23 cellular contexts compared by ENCODE assay signal in genomic region chr21:30580132-30580531, GRCh38. TPM values are rescaled to one million over a fixed set of nuclear protein-coding genes. Genes with fewer than 3 reads are reported as not detected.
"Had no signal": no experiment of that assay in that cellular context is flagged by ENCODE, and none has a peak within 500 bp of the region (broad histone marks: within the 10 kb centered on the region; RNA-seq: fewer than 3 reads in every experiment).

No MANE protein-coding gene starts in this region.

- DNase-seq: activated CD4-positive, alpha-beta T cell treated with anti-CD3 and anti-CD28 coated beads for 48 hours; activated CD4-positive, alpha-beta T cell treated with anti-CD3 and anti-CD28 coated beads, Interleukin-2, amount 50 U/mL, for 4 hours; activated CD4-positive, CD25-positive, alpha-beta regulatory T cell treated with anti-CD3 and anti-CD28 coated beads, Interleukin-2, amount 50 U/mL, for 72 hours; activated CD8-positive, alpha-beta memory T cell treated with anti-CD3 and anti-CD28 coated beads, Interleukin-2, amount 50 U/mL, for 48 hours; activated CD8-positive, alpha-beta T cell treated with anti-CD3 and anti-CD28 coated beads, Interleukin-2, amount 10 ng/mL, durations not matched to agents 7 days and 5 days; activated effector memory CD4-positive, alpha-beta T cell treated with Interleukin-2 at 50 U/mL for 16 hours; activated naive CD4-positive, alpha-beta T cell; activated T-cell treated with anti-CD3 and anti-CD28 coated beads, Interleukin-2, amount 50 U/mL, for 1 hour; aorta; Kasumi-1; KBM-7; NCI-H1048; NCI-H1930; NCI-H2107; NCI-H2171 treated with DMSO at 0.1 percent for 48 hours; NCI-H524 treated with DMSO at 0.1 percent for 48 hours; NCI-H774; PC-9; SHP77 treated with DMSO at 0.1 percent for 48 hours had no signal

- ATAC-seq: activated CD8-positive, alpha-beta T cell treated with anti-CD3 and anti-CD28 coated beads, Interleukin-2, amount 10 ng/mL, durations not matched to agents 7 days and 5 days; WTC11 had no signal

- H3K4me3 ChIP-seq: breast epithelium, PC-9 had no signal

- H3K9me3 ChIP-seq: breast epithelium had no signal

- H3K27me3 ChIP-seq: breast epithelium had no signal

- H3K36me3 ChIP-seq: breast epithelium had no signal

- H3K4me1 ChIP-seq: breast epithelium had no signal

- H3K27ac ChIP-seq: breast epithelium, PC-9 had no signal

RNA-seq across cellular contexts. Expression of gene KRTAP22-2, which starts 10.1 kb away (rescaled TPM):
- total RNA-seq: activated CD8-positive, alpha-beta T cell treated with anti-CD3 and anti-CD28 coated beads, Interleukin-2, amount 10 ng/mL, durations not matched to agents 7 days and 5 days; aorta; breast epithelium; M059J; PC-9; SK-MEL-5; WTC11 had no signal

RNA-seq across cellular contexts. Expression of gene KRTAP6-3, which starts 12.1 kb away (rescaled TPM):
- total RNA-seq: activated CD8-positive, alpha-beta T cell treated with anti-CD3 and anti-CD28 coated beads, Interleukin-2, amount 10 ng/mL, durations not matched to agents 7 days and 5 days; aorta; breast epithelium; M059J; PC-9; SK-MEL-5; WTC11 had no signal

RNA-seq across cellular contexts. Expression of gene KRTAP6-2, which starts 18.6 kb away (rescaled TPM):
- total RNA-seq: activated CD8-positive, alpha-beta T cell treated with anti-CD3 and anti-CD28 coated beads, Interleukin-2, amount 10 ng/mL, durations not matched to agents 7 days and 5 days; aorta; breast epithelium; M059J; PC-9; SK-MEL-5; WTC11 had no signal

RNA-seq across cellular contexts. Expression of gene KRTAP19-7, which starts 19.0 kb away (rescaled TPM):
- total RNA-seq: activated CD8-positive, alpha-beta T cell treated with anti-CD3 and anti-CD28 coated beads, Interleukin-2, amount 10 ng/mL, durations not matched to agents 7 days and 5 days; aorta; breast epithelium; M059J; PC-9; SK-MEL-5; WTC11 had no signal

RNA-seq across cellular contexts. Expression of gene KRTAP22-1, which starts 20.8 kb away (rescaled TPM):
- total RNA-seq: activated CD8-positive, alpha-beta T cell treated with anti-CD3 and anti-CD28 coated beads, Interleukin-2, amount 10 ng/mL, durations not matched to agents 7 days and 5 days; aorta; breast epithelium; M059J; PC-9; SK-MEL-5; WTC11 had no signal
